ENCODE assay signal across 26 cellular contexts in genomic region chr14:52189330-52189729, GRCh38.
DNase-seq lines count a peak whose midpoint lies in the region; ATAC-seq and TF ChIP-seq lines count a peak whose summit lies in the region.
"Had no signal": no experiment of that assay in that cellular context is flagged by ENCODE, and none has a peak within 500 bp of the region (broad histone marks: within the 10 kb centered on the region; RNA-seq: fewer than 3 reads in every experiment).

No MANE protein-coding gene starts in this region.

- intact Hi-C loops in PC-9 (cut with micrococcal nuclease; ENCODE audit: unreplicated experiment), result no loop called here

- H3K4me3 Mint-ChIP-seq in activated T-cell treated with anti-CD3 and anti-CD28 coated beads, Interleukin-2, amount 50 U/mL, for 24 hours, result no peak overlapping the region
- no peak overlapping the region for H3K4me3 Mint-ChIP-seq in stimulated activated naive CD8-positive, alpha-beta T cell treated with anti-CD3 and anti-CD28 coated beads, Interleukin-15, amount 100 ng/mL, for 72 hours
- H3K4me3 Mint-ChIP-seq in chondrocyte (ENCODE audit: unreplicated experiment), result no peak overlapping the region
- H3K4me3 Mint-ChIP-seq: activated CD4-positive, alpha-beta T cell treated with anti-CD3 and anti-CD28 coated beads, Interleukin-2, amount 10 ng/mL, durations not matched to agents 24 days and 14 days; T-helper 1 cell treated with Interleukin-12 subunit alpha and Interleukin-12 subunit beta and Interleukin-4 antibody, amounts not matched to agents 30 μg/mL and 1 μg/mL, for 36 hours had no signal

- H3K9me3 Mint-ChIP-seq in activated T-cell treated with anti-CD3 and anti-CD28 coated beads, Interleukin-2, amount 50 U/mL, for 24 hours, result peaks cover 2% of the 10 kb centered on the region
- peaks cover 0 to 7% of the 10 kb centered on the region in 2 donors for H3K9me3 Mint-ChIP-seq in stimulated activated naive CD8-positive, alpha-beta T cell treated with anti-CD3 and anti-CD28 coated beads, Interleukin-15, amount 100 ng/mL, for 72 hours
- no peaks in the 10 kb centered on the region for H3K9me3 Mint-ChIP-seq in chondrocyte (ENCODE audit: low read depth)

- CTCF ChIA-PET in PC-9 (lab: Charles Lee), result no interaction called here

- no peak overlapping the region for H3K27ac ChIP-seq in PC-9
- H3K27ac ChIP-seq in gastroesophageal sphincter, result no peak overlapping the region
- H3K27ac ChIP-seq: BLaER1 treated with 17β-estradiol and CSF1 and Interleukin-3, amounts not matched to agents 10 nM and 100 nM; breast epithelium; psoas muscle; SK-N-MC; suprapubic skin had no signal

- H3K9me2 ChIP-seq in PC-9 (ENCODE audit: insufficient read depth), result no peaks in the 10 kb centered on the region; the same call in 1 of the 2 replicates

- H3K9me3 ChIP-seq in PC-9 (ENCODE audit: insufficient read depth, low read depth) (no peaks in the 10 kb centered on the region), gastroesophageal sphincter (no peaks in the 10 kb centered on the region)
- H3K9me3 ChIP-seq: breast epithelium, psoas muscle, suprapubic skin had no signal

- peak overlapping the region; percentile 54 for H3K27ac Mint-ChIP-seq in activated T-cell treated with anti-CD3 and anti-CD28 coated beads, Interleukin-2, amount 50 U/mL, for 24 hours
- peak overlapping the region; percentile 30 to 55 for H3K27ac Mint-ChIP-seq in stimulated activated naive CD8-positive, alpha-beta T cell treated with anti-CD3 and anti-CD28 coated beads, Interleukin-15, amount 100 ng/mL, for 72 hours
- H3K27ac Mint-ChIP-seq in chondrocyte (ENCODE audit: unreplicated experiment), result no peak overlapping the region
- H3K27ac Mint-ChIP-seq: activated CD4-positive, alpha-beta T cell treated with anti-CD3 and anti-CD28 coated beads, Interleukin-2, amount 10 ng/mL, durations not matched to agents 24 days and 14 days; T-helper 1 cell treated with Interleukin-12 subunit alpha and Interleukin-12 subunit beta and Interleukin-4 antibody, amounts not matched to agents 30 μg/mL and 1 μg/mL, for 36 hours had no signal

- no peaks in the 10 kb centered on the region; the same call in 1 of the 2 replicates for H3K4me1 ChIP-seq in PC-9 (replicated peaks; ENCODE audit: insufficient read depth)
- H3K4me1 ChIP-seq in gastroesophageal sphincter, result no peaks in the 10 kb centered on the region
- H3K4me1 ChIP-seq: breast epithelium, psoas muscle, suprapubic skin had no signal

- 56 to 60% methylated on average over 4 of the region's 4 CpGs for WGBS in gastroesophageal sphincter (ENCODE audit: low coverage in 1 of 2), 2 donors

- H3K27me3 ChIP-seq in PC-9 (ENCODE audit: insufficient read depth, low read depth) (no peaks in the 10 kb centered on the region), gastroesophageal sphincter (no peaks in the 10 kb centered on the region)
- H3K27me3 ChIP-seq: BLaER1 treated with 17β-estradiol and CSF1 and Interleukin-3, amounts not matched to agents 10 nM and 100 nM; breast epithelium; suprapubic skin had no signal

- no peaks in the 10 kb centered on the region for H3K27me3 Mint-ChIP-seq in activated T-cell treated with anti-CD3 and anti-CD28 coated beads, Interleukin-2, amount 50 U/mL, for 24 hours
- no peaks in the 10 kb centered on the region for H3K27me3 Mint-ChIP-seq in stimulated activated naive CD8-positive, alpha-beta T cell treated with anti-CD3 and anti-CD28 coated beads, Interleukin-15, amount 100 ng/mL, for 72 hours
- H3K27me3 Mint-ChIP-seq in chondrocyte (ENCODE audit: low read depth), result peaks cover 21% of the 10 kb centered on the region

- TF ChIP-seq CTCF in PC-9 (conservative IDR thresholded peaks at IDR 0.05) (no peak), gastroesophageal sphincter (IDR thresholded peaks at IDR 0.05) (no peak), chondrocyte (IDR thresholded peaks at IDR 0.05) (no peak)

- POLR2A ChIA-PET in PC-9 (lab: Charles Lee; ENCODE audit: unreplicated experiment), result no interaction called here

- H3F3A ChIP-seq in PC-9 (ENCODE audit: insufficient read depth, low read depth), result no peaks in the 10 kb centered on the region

- peak; percentile 77 for ATAC-seq in stimulated activated naive CD8-positive, alpha-beta T cell treated with anti-CD3 and anti-CD28 coated beads, Interleukin-15, amount 100 ng/mL, for 72 hours
- ATAC-seq in gastroesophageal sphincter, result no peak
- ATAC-seq: esophagus mucosa, psoas muscle had no signal

- H3K4me3 ChIP-seq in PC-9 (no peak overlapping the region), gastroesophageal sphincter (no peak overlapping the region)
- H3K4me3 ChIP-seq: BLaER1 treated with 17β-estradiol and CSF1 and Interleukin-3, amounts not matched to agents 10 nM and 100 nM; breast epithelium; psoas muscle; SK-N-MC; suprapubic skin had no signal

- H3K4me1 Mint-ChIP-seq in activated T-cell treated with anti-CD3 and anti-CD28 coated beads, Interleukin-2, amount 50 U/mL, for 24 hours (ENCODE audit: low read depth), result peaks cover 28% of the 10 kb centered on the region
- H3K4me1 Mint-ChIP-seq in stimulated activated naive CD8-positive, alpha-beta T cell treated with anti-CD3 and anti-CD28 coated beads, Interleukin-15, amount 100 ng/mL, for 72 hours, result peaks cover 43% of the 10 kb centered on the region
- no peaks in the 10 kb centered on the region for H3K4me1 Mint-ChIP-seq in chondrocyte (ENCODE audit: low read depth)
- H3K4me1 Mint-ChIP-seq: activated CD4-positive, alpha-beta T cell treated with anti-CD3 and anti-CD28 coated beads, Interleukin-2, amount 10 ng/mL, durations not matched to agents 24 days and 14 days had no signal

- no TSS peak for BruUV-seq in PC-9 (replicated peaks; lab: Mats Ljungman, UMichigan)

- no peak for TF ChIP-seq POLR2A in gastroesophageal sphincter (IDR thresholded peaks at IDR 0.05)

- no peak overlapping the region for H2AFZ ChIP-seq in PC-9

- TF ChIP-seq EP300 in gastroesophageal sphincter (IDR thresholded peaks at IDR 0.05), result no peak

- peak overlapping the region; percentile 23; the same call in 1 of the 2 replicates for H3K4me2 ChIP-seq in PC-9

- H3K79me2 ChIP-seq in PC-9 (ENCODE audit: low read depth), result no peaks in the 10 kb centered on the region

- no peaks in the 10 kb centered on the region for H3K36me3 ChIP-seq in PC-9 (ENCODE audit: low read depth)
- H3K36me3 ChIP-seq in gastroesophageal sphincter, result no peaks in the 10 kb centered on the region
- H3K36me3 ChIP-seq: BLaER1 treated with 17β-estradiol and CSF1 and Interleukin-3, amounts not matched to agents 10 nM and 100 nM; breast epithelium; suprapubic skin had no signal

- no peak for DNase-seq in activated T-cell treated with anti-CD3 and anti-CD28 coated beads, Interleukin-2, amount 50 U/mL, for 24 hours
- no peak for DNase-seq in activated T-cell treated with anti-CD3 and anti-CD28 coated beads, Interleukin-2, amount 50 U/mL, for 1 hour
- DNase-seq in PC-9 (peak in 1 of 2 experiments; percentile 34), fibroblast of peridontal ligament (ENCODE audit: extremely low read depth) (peak; percentile 19), chondrocyte (ENCODE audit: low spot score) (no peak), hepatic stellate cell (ENCODE audit: low spot score) (no peak)
- DNase-seq in stimulated activated naive CD8-positive, alpha-beta T cell treated with anti-CD3 and anti-CD28 coated beads, Interleukin-15, amount 100 ng/mL, for 72 hours, result no peak
- DNase-seq: ACHN; activated CD4-positive, alpha-beta T cell treated with anti-CD3 and anti-CD28 coated beads, Interleukin-2, amount 10 ng/mL, durations not matched to agents 24 days and 14 days; activated effector memory CD4-positive, alpha-beta T cell treated with anti-CD3 and anti-CD28 coated beads, Interleukin-2, amount 50 U/mL, for 16 hours; COR-L47; cortex of kidney; GF-D8; Karpas-422; NCI-H1048; NCI-H2029; NCI-H69; psoas muscle; RPMI8226 had no signal

- H3K36me3 Mint-ChIP-seq in activated T-cell treated with anti-CD3 and anti-CD28 coated beads, Interleukin-2, amount 50 U/mL, for 24 hours (ENCODE audit: low read depth), result no peaks in the 10 kb centered on the region
- no peaks in the 10 kb centered on the region for H3K36me3 Mint-ChIP-seq in chondrocyte (ENCODE audit: low read depth)

- no peaks in the 10 kb centered on the region for H4K20me1 ChIP-seq in PC-9 (ENCODE audit: insufficient read depth)
- H4K20me1 ChIP-seq: BLaER1 treated with 17β-estradiol and CSF1 and Interleukin-3, amounts not matched to agents 10 nM and 100 nM had no signal
